ENCODE assay signal across 9 cellular contexts in the genomic region with DNA sequence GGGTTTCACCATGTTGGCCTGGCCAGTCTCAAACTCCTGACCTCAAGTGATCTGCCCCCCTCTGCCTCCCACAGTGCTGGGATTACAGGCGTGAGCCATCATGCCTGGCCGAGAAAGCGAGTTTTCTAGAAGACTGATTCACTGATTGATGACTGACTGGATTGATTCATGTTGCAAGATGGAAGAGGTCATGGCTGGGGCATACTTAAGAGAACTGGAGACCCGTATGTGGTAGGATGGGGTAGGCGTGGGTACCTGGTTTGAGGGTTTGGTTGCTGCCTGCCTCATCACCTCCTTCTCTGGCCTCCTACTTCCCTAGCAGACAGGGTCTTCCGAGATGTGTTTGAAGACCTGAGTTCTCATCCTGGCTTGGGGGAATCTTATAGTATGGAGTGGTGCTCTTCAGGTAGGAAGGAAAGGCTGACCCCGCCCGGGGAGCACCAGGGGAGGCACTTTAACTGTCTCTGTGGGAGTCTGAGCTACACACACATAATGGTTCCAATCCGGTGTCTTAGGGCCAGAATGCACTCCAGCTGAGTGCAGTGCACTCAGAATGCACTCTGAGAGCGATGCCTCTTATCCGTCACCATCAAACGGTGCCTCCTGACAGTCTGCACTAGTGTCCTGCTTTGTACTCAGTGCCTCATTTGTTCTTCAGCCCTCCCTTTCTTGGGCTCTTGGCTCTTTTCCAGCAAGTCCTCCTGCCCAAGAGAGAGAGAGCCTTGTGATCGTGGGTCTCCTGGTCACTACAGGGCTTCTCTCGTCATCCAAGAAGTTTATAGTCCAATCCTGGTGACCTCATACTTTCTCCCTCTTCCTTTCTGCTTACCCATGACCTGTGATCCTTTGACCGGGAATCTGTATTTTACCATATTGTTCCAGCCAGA. TPM values are rescaled to one million over a fixed set of nuclear protein-coding genes. Genes with fewer than 3 reads are reported as not detected.
DNase-seq lines count a peak whose midpoint lies in the region; ATAC-seq and TF ChIP-seq lines count a peak whose summit lies in the region.
"Had no signal": no experiment of that assay in that cellular context is flagged by ENCODE, and none has a peak within 500 bp of the region (broad histone marks: within the 10 kb centered on the region; RNA-seq: fewer than 3 reads in every experiment).

No MANE protein-coding gene starts in this region.

- CTCF ChIA-PET in HEK293 (lab: Yijun Ruan, JAX) = interaction anchor here (0.6 to 2.1 kb wide), 2 partner anchors 51 to 183 kb away, joined by 4 to 9 read pairs; a partner anchor contains a TSS

- H3K4me1 ChIP-seq in HEK293 (ENCODE audit: control insufficient read depth, insufficient read depth, low read length) = peaks cover 36% of the 10 kb centered on the region

- peak overlapping the region; percentile 96 for H3K27ac Mint-ChIP-seq in T-helper 17 cell

- peak overlapping the region; percentile 84 for H3K4me3 Mint-ChIP-seq in T-helper 17 cell

- H3K4me3 ChIP-seq in HEK293 (ENCODE audit: low read depth, low read length) = no peak overlapping the region
- H3K4me3 ChIP-seq: lung had no signal

- ATAC-seq in T-helper 17 cell (peak; percentile 57), HG02798 (IDR thresholded peaks at IDR 0.05; ENCODE audit: poor library complexity, unreplicated experiment) (no peak), HG02610 (IDR thresholded peaks at IDR 0.05; ENCODE audit: unreplicated experiment) (no peak)

- POLR2A ChIA-PET in HEK293 (lab: Yijun Ruan, JAX) = no interaction called here

- H3K27ac ChIP-seq in HEK293 (ENCODE audit: extremely low read depth, low read depth, low read length) = no peak overlapping the region

- H3K36me3 ChIP-seq in HEK293 (ENCODE audit: control insufficient read depth in 2 of 2, insufficient read depth in 1 of 2, low read length in 2 of 2) = peaks cover 0 to 15% of the 10 kb centered on the region in 2 experiments; a peak in 1 of 3 replicates

- no peaks in the 10 kb centered on the region for H3K36me3 Mint-ChIP-seq in T-helper 17 cell (ENCODE audit: low read depth)

- no peak for TF ChIP-seq CTCF in HEK293 (tag by site-specific recombination; IDR thresholded peaks at IDR 0.05)

- no peaks in the 10 kb centered on the region for H3K27me3 Mint-ChIP-seq in T-helper 17 cell

- peaks cover 72% of the 10 kb centered on the region for H3K4me1 Mint-ChIP-seq in T-helper 17 cell

- no peak for DNase-seq in T-helper 17 cell
- DNase-seq in foreskin melanocyte = peak; percentile 91
- peak; percentile 63 for DNase-seq in putamen (ENCODE audit: low spot score)
- no peak for DNase-seq in NCI-H226
- no peak for DNase-seq in UCSD-AML1 (lab: John Stamatoyannopoulos, UW; ENCODE audit: unreplicated experiment)

- H3K9me3 ChIP-seq in HEK293 (ENCODE audit: control insufficient read depth, insufficient read depth, low read depth, low read length) (no peaks in the 10 kb centered on the region), T-helper 17 cell (ENCODE audit: control insufficient read depth, low read length, poor library complexity, severe bottlenecking) (no peaks in the 10 kb centered on the region)

TF ChIP-seq in HEK293, 187 proteins besides CTCF, POLR2A, EP300 and RAD21:
- TF ChIP-seq ZNF423 (tag by site-specific recombination; IDR thresholded peaks at IDR 0.05) = 0 out of 2 replicates have a peak, but pooled peaks have one; percentile 32
- TF ChIP-seq ZNF629 (tag by site-specific recombination; IDR thresholded peaks at IDR 0.05) = peak; percentile 67
- peak; percentile 70 for TF ChIP-seq ZNF600 (tag by site-specific recombination; IDR thresholded peaks at IDR 0.05)
- no peak for TF ChIP-seq ZNF596 (tag by site-specific recombination; IDR thresholded peaks at IDR 0.05)
- peak; percentile 40; the same call in 1 of the 2 replicates for TF ChIP-seq TRIM28 (IDR thresholded peaks at IDR 0.05; ENCODE audit: borderline replicate concordance, low read length)
- peak; percentile 42 for TF ChIP-seq ZBTB8A (tag by site-specific recombination; IDR thresholded peaks at IDR 0.05)
- TF ChIP-seq ZNF768 (tag by site-specific recombination; IDR thresholded peaks at IDR 0.05) = no peak
- TF ChIP-seq ZIC2 (tag by site-specific recombination; IDR thresholded peaks at IDR 0.05) = peak; percentile 95
- peak; percentile 79 for TF ChIP-seq ZBTB20 (tag by site-specific recombination; IDR thresholded peaks at IDR 0.05)
- peak; percentile 97 for TF ChIP-seq GLIS1 (tag by site-specific recombination; IDR thresholded peaks at IDR 0.05)
- TF ChIP-seq, protein P1, sequence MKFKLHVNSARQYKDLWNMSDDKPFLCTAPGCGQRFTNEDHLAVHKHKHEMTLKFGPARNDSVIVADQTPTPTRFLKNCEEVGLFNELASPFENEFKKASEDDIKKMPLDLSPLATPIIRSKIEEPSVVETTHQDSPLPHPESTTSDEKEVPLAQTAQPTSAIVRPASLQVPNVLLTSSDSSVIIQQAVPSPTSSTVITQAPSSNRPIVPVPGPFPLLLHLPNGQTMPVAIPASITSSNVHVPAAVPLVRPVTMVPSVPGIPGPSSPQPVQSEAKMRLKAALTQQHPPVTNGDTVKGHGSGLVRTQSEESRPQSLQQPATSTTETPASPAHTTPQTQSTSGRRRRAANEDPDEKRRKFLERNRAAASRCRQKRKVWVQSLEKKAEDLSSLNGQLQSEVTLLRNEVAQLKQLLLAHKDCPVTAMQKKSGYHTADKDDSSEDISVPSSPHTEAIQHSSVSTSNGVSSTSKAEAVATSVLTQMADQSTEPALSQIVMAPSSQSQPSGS (tag by site-specific recombination; IDR thresholded peaks at IDR 0.05; ENCODE audit: low read depth) = peak; percentile 78
- TF ChIP-seq IKZF3 (tag by site-specific recombination; IDR thresholded peaks at IDR 0.05) = no peak
TF ChIP-seq in HEK293: peak in this region for 9.

RNA-seq across cellular contexts. Expression of a gene that starts 19.7 kb away (rescaled TPM):
- total RNA-seq in T-helper 17 cell = 10 to 100 TPM; 61.4 to 65.5 TPM

Comparison
In these comparisons a context has a peak if more than half of its experiments do, and no peak if none do; other contexts are left out.
1. DNase-seq: peak in foreskin melanocyte (single experiment) and putamen (single experiment); none in T-helper 17 cell (0 of 3), NCI-H226 (single experiment) and UCSD-AML1 (single experiment).